ENCODE assay signal across 8 cellular contexts in the genomic region with DNA sequence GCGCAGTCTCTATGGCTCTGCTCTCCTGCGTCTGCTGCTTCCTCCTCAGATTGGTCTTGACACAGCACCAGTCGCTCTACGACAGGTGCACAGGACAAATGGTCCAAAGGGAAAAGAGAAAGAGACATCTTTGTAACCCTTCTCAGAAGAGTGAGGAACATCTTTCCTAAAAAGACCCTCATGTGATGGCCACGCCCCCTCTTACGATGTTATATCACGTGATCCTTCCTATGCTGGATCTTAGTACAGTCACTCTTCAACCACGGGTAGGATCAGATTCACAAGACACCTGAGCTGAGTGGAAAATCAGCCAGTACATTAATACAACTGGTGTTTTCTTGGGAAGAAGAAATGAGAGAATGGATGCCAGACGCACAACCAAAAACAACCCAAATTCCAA.
"Had no signal": no experiment of that assay in that cellular context is flagged by ENCODE, and none has a peak within 500 bp of the region (broad histone marks: within the 10 kb centered on the region; RNA-seq: fewer than 3 reads in every experiment).

No MANE protein-coding gene starts in this region.

- FAIRE-seq: H1, H54, HTR-8/SVneo had no signal

- H3K4me1 Mint-ChIP-seq: IgD-negative memory B cell had no signal

- H3K4me3 ChIP-seq: GM23248 had no signal

- H3K4me3 Mint-ChIP-seq: H9, IgD-negative memory B cell had no signal

- H3K27ac Mint-ChIP-seq: H9, IgD-negative memory B cell had no signal

- H2AFZ ChIP-seq: GM23248 had no signal

- H3K36me3 Mint-ChIP-seq: IgD-negative memory B cell had no signal

- H3K27ac ChIP-seq: GM23248 had no signal

- H3K9me3 Mint-ChIP-seq: H9 had no signal

- H3K27me3 Mint-ChIP-seq: IgD-negative memory B cell had no signal

- DNase-seq: GM23248, H9, HCEC 1CT, KG1 had no signal

- H3K9ac ChIP-seq: GM23248 had no signal
